In the genomic region with DNA sequence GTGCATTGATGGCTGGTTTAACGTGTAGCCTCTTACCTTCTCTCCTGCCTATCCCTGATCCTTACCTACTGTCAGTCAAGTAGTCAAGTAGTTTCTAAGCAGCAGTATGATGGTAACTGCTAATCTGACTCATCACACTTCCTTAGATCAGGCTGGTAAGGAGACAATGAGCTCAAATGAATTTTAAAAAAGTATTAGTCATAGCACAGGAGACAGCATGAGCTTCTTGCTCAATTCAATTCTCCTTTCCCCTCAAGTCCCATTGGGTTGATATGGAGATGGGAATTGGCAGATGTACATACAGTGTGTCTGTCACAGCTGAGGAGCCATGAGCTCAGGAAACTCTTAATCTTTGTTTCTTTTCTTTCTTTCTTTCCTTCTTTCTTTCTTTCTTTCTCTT, we compare ENCODE assay signal across 12 cellular contexts.
A peak's percentile ranks its signal among the peaks of the same experiment; 100 is the strongest.
DNase-seq lines count a peak whose midpoint lies in the region; ATAC-seq and TF ChIP-seq lines count a peak whose summit lies in the region.
"Had no signal": no experiment of that assay in that cellular context is flagged by ENCODE, and none has a peak within 500 bp of the region (broad histone marks: within the 10 kb centered on the region; RNA-seq: fewer than 3 reads in every experiment).

No MANE protein-coding gene starts in this region.

- no TSS peak for BruUV-seq in IMR-90 (replicated peaks; lab: Mats Ljungman, UMichigan)

- H2AFZ ChIP-seq in IMR-90 (replicated peaks; ENCODE audit: low read length, poor library complexity), result no peak overlapping the region

- H3K14ac ChIP-seq in IMR-90 (replicated peaks; ENCODE audit: low read depth, low read length), result no peak overlapping the region

- no peak overlapping the region for H3K56ac ChIP-seq in IMR-90 (ENCODE audit: extremely low read depth, insufficient read depth, low read length)

- H4K91ac ChIP-seq in IMR-90 (ENCODE audit: insufficient read depth, low read depth, low read length), result peak overlapping the region; percentile 26; the same call in 1 of the 2 replicates

- intact Hi-C loops in IMR-90 (cut with micrococcal nuclease), result loop anchor here (5.0 kb wide), 2 partner anchors 61 to 449 kb away; no protein-coding TSS in a partner anchor
- intact Hi-C loops in Right ventricle myocardium inferior (cut with DNase I), result no loop called here

- TF ChIP-seq POLR2A in IMR-90 (IDR thresholded peaks at IDR 0.05; ENCODE audit: low read depth, low read length), result no peak

- H3K36me3 ChIP-seq in IMR-90 (ENCODE audit: control insufficient read depth, insufficient read depth, low read length), result no peaks in the 10 kb centered on the region
- H3K36me3 ChIP-seq: adrenal gland, lower lobe of right lung had no signal

- peak; percentile 41 for DNase-seq in AG09309 (ENCODE audit: low read depth)
- peak; percentile 86 for DNase-seq in IMR-90
- DNase-seq in astrocyte of the cerebellum (ENCODE audit: low read depth), result peak; percentile 23
- DNase-seq in iPS-NIHi7 (ENCODE audit: extremely low spot score), result peak; percentile 9
- no peak for DNase-seq in activated CD4-positive, alpha-beta T cell treated with anti-CD3 and anti-CD28 coated beads for 4 hours
- no peak for DNase-seq in cerebellar cortex (ENCODE audit: low spot score)
- DNase-seq in Right ventricle myocardium inferior (ENCODE audit: missing footprints), result no peak
- DNase-seq: activated CD8-positive, alpha-beta memory T cell treated with anti-CD3 and anti-CD28 coated beads for 24 hours; adrenal gland; CD4-positive, alpha-beta memory T cell; lower lobe of right lung had no signal

- H3K79me1 ChIP-seq in IMR-90 (ENCODE audit: low read depth in 1 of 2, low read length in 2 of 2), result no peaks in the 10 kb centered on the region

- POLR2A ChIA-PET in IMR-90 (lab: Charles Lee; ENCODE audit: unreplicated experiment), result no interaction called here

- H2BK15ac ChIP-seq in IMR-90 (ENCODE audit: low read depth, low read length), result peak overlapping the region; percentile 46; the same call in 1 of the 3 replicates

- dilution Hi-C loops in IMR-90 (cut with HindIII; ENCODE audit: low sequenced_read_pairs, unreplicated experiment), result no loop called here

- no peak overlapping the region for H3K23ac ChIP-seq in IMR-90 (ENCODE audit: low read depth, low read length)

- H3K9ac ChIP-seq in IMR-90 (ENCODE audit: low read depth, low read length), result no peak overlapping the region

- peak overlapping the region; percentile 87 for H2BK120ac ChIP-seq in IMR-90 (ENCODE audit: low read depth, low read length)

- WGBS in IMR-90 (ENCODE audit: extremely low coverage in 2 of 2, insufficient read length in 1 of 2), 2 experiments, result no CpG with 5 or more reads among the region's 1 CpG

- no peak overlapping the region for H2AK9ac ChIP-seq in IMR-90 (replicated peaks; ENCODE audit: low read depth, low read length, poor library complexity)

- no peak for TF ChIP-seq CTCF in AG09309 (IDR thresholded peaks at IDR 0.05; ENCODE audit: control insufficient read depth, insufficient read depth, low read depth, low read length, missing control alignments)
- no peak for TF ChIP-seq CTCF in IMR-90 (conservative IDR thresholded peaks at IDR 0.05; ENCODE audit: low read depth, low read length)
- TF ChIP-seq CTCF in astrocyte of the cerebellum (IDR thresholded peaks at IDR 0.05; ENCODE audit: low read depth, low read length, missing control alignments), result no peak

- CTCF ChIA-PET in IMR-90 (lab: Yijun Ruan, JAX), result no interaction called here

- peak; percentile 79 for ATAC-seq in IMR-90 (ENCODE audit: low read depth)
- ATAC-seq in GM18861 (IDR thresholded peaks at IDR 0.05; ENCODE audit: unreplicated experiment), result no peak
- ATAC-seq in Right ventricle myocardium inferior, result no peak

- peak overlapping the region; percentile 34; the same call in 1 of the 2 replicates for H3K27ac ChIP-seq in IMR-90 (ENCODE audit: insufficient read depth, low read length)
- H3K27ac ChIP-seq: adrenal gland, lower lobe of right lung had no signal

- no peaks in the 10 kb centered on the region for H3K27me3 ChIP-seq in IMR-90 (ENCODE audit: control insufficient read depth, insufficient read depth, low read length)
- H3K27me3 ChIP-seq: adrenal gland had no signal

- H2BK20ac ChIP-seq in IMR-90 (ENCODE audit: low read depth, low read length), result peak overlapping the region; percentile 92

- peak overlapping the region in 1 of 2 experiments; percentile 16; a peak in 1 of 4 replicates for H4K8ac ChIP-seq in IMR-90 (ENCODE audit: low read depth in 2 of 2, low read length in 2 of 2)

- in situ Hi-C loops in IMR-90 (cut with MboI; ENCODE audit: low sequenced_read_pairs) (no loop called here), astrocyte of the cerebellum (cut with HindIII; ENCODE audit: low sequenced_read_pairs) (no loop called here)

- peak overlapping the region; percentile 41; the same call in 1 of the 2 replicates for H3K4me2 ChIP-seq in IMR-90 (ENCODE audit: low read depth, low read length)

- no peak for TF ChIP-seq RAD21 in IMR-90 (IDR thresholded peaks at IDR 0.05; ENCODE audit: low read length)

- H4K5ac ChIP-seq in IMR-90 (ENCODE audit: low read depth, low read length), result peak overlapping the region; percentile 21; the same call in 1 of the 2 replicates

- H3K4ac ChIP-seq in IMR-90 (ENCODE audit: low read depth, low read length), result peak overlapping the region; percentile 82

- H3K9me1 ChIP-seq in IMR-90 (ENCODE audit: insufficient read depth, low read length), result 0 out of 2 replicates have a peak, but pooled peaks cover 2% of the 10 kb centered on the region

- H3K9me3 ChIP-seq in IMR-90 (ENCODE audit: control insufficient read depth, insufficient read depth, low read length), result no peaks in the 10 kb centered on the region
- H3K9me3 ChIP-seq: adrenal gland, lower lobe of right lung had no signal

- H3K18ac ChIP-seq in IMR-90 (ENCODE audit: low read depth, low read length), result peak overlapping the region; percentile 67

- H4K20me1 ChIP-seq in IMR-90 (ENCODE audit: insufficient read depth, low read length), result no peaks in the 10 kb centered on the region

- H3K4me3 ChIP-seq in AG09309 (ENCODE audit: control insufficient read depth, low read depth, low read length), result no peak overlapping the region
- H3K4me3 ChIP-seq in IMR-90 (ENCODE audit: insufficient read depth, low read depth, low read length), result no peak overlapping the region
- H3K4me3 ChIP-seq in astrocyte of the cerebellum (ENCODE audit: low read depth, low read length), result no peak overlapping the region
- H3K4me3 ChIP-seq: adrenal gland, lower lobe of right lung had no signal

- peaks cover 3% of the 10 kb centered on the region for H3K4me1 ChIP-seq in IMR-90 (ENCODE audit: control insufficient read depth, insufficient read depth, low read length)
- H3K4me1 ChIP-seq: adrenal gland, lower lobe of right lung had no signal

- H2BK5ac ChIP-seq in IMR-90 (ENCODE audit: low read depth, low read length, poor library complexity, severe bottlenecking), result peak overlapping the region; percentile 70

- peak overlapping the region; percentile 11; the same call in 1 of the 2 replicates for H2AK5ac ChIP-seq in IMR-90 (ENCODE audit: low read depth, low read length)

TF ChIP-seq in IMR-90, 13 proteins besides CTCF, POLR2A, EP300 and RAD21:
- TF ChIP-seq BHLHE40 (IDR thresholded peaks at IDR 0.05; ENCODE audit: low read depth, low read length) (0 out of 2 replicates have a peak, but pooled peaks have one; percentile 7), FOS (IDR thresholded peaks at IDR 0.05; ENCODE audit: low read depth, low read length) (no peak; the same call in 1 of the 2 replicates), RCOR1 (IDR thresholded peaks at IDR 0.05; ENCODE audit: insufficient replicate concordance, low read length) (no peak), CEBPB (IDR thresholded peaks at IDR 0.05; ENCODE audit: low read depth, low read length) (peak; percentile 91)
TF ChIP-seq in IMR-90: peak in this region for 2.

Comparison
In these comparisons a context has a peak if more than half of its experiments do, and no peak if none do; other contexts are left out.
1. DNase-seq: peak in AG09309 (single experiment), IMR-90 (single experiment), astrocyte of the cerebellum (single experiment) and iPS-NIHi7 (single experiment); none in activated CD4-positive, alpha-beta T cell treated with anti-CD3 and anti-CD28 coated beads for 4 hours (0 of 2), cerebellar cortex (single experiment) and Right ventricle myocardium inferior (single experiment).